In genomic region chr18:68532328-68532885, GRCh38 we compare ENCODE assay signal across 24 cellular contexts.
DNase-seq lines count a peak whose midpoint lies in the region; ATAC-seq and TF ChIP-seq lines count a peak whose summit lies in the region.
"Had no signal": no experiment of that assay in that cellular context is flagged by ENCODE, and none has a peak within 500 bp of the region (broad histone marks: within the 10 kb centered on the region; RNA-seq: fewer than 3 reads in every experiment).

No MANE protein-coding gene starts in this region.

- POLR2A ChIA-PET in WTC11 (lab: Charles Lee) = interaction anchor here (0.6 kb wide), 1 partner anchor 1044 kb away, joined by 3 read pairs; no protein-coding TSS in a partner anchor
- POLR2A ChIA-PET in A673 (lab: Charles Lee; ENCODE audit: low non-redundant PET) = interaction anchor here (0.7 kb wide), 1 partner anchor 1426 kb away, joined by 3 read pairs; no protein-coding TSS in a partner anchor

- H3K27ac ChIP-seq in A673 (ENCODE audit: low read depth, low read length, poor library complexity, severe bottlenecking) = no peak overlapping the region
- H3K27ac ChIP-seq: parathyroid adenoma, right lobe of liver, upper lobe of right lung, VCaP had no signal

- H3K4me3 Mint-ChIP-seq in T-helper 17 cell = peak overlapping the region; percentile 15
- no peak overlapping the region for H3K4me3 Mint-ChIP-seq in WTC11
- H3K4me3 Mint-ChIP-seq: activated CD4-positive, alpha-beta T cell treated with anti-CD3 and anti-CD28 coated beads, Interleukin-2, amount 10 ng/mL, durations not matched to agents 7 days and 5 days; activated naive CD8-positive, alpha-beta T cell treated with anti-CD3 and anti-CD28 coated beads for 36 hours; activated T-helper 1 cell treated with anti-CD3 and anti-CD28 coated beads, Interleukin-12 subunit alpha, Interleukin-12 subunit beta, Interleukin-2, Interleukin-4 antibody, amounts not matched to agents 30 ng/mL and 10 ng/mL and 1 ng/mL, durations not matched to agents 14 hours and 24 hours and 36 hours; memory B cell; naive thymus-derived CD4-positive, alpha-beta T cell; T-helper 2 cell treated with Interferon-gamma antibody and Interleukin-4, amounts not matched to agents 5 μg/mL and 100 μg/mL, for 36 hours had no signal

- peak; percentile 61 for ATAC-seq in T-helper 17 cell
- peak; percentile 46 for ATAC-seq in sciatic nerve
- ATAC-seq in GM21619 (IDR thresholded peaks at IDR 0.05; ENCODE audit: unreplicated experiment) = no peak
- no peak; the same call in 1 of the 2 replicates for ATAC-seq in WTC11
- ATAC-seq: naive thymus-derived CD4-positive, alpha-beta T cell; right lobe of liver; SK-N-SH treated with all-trans-retinoic acid at 6 μM for 48 hours; upper lobe of right lung had no signal

- intact Hi-C loops in sciatic nerve (cut with DNase I) = no loop called here
- intact Hi-C loops in A673 (cut with micrococcal nuclease; ENCODE audit: unreplicated experiment) = no loop called here

- DNase-seq in NCI-H146 (lab: John Stamatoyannopoulos, UW) (peak; percentile 24), NCI-H146 treated with DMSO at 0.1 percent for 48 hours (lab: John Stamatoyannopoulos, UW; ENCODE audit: unreplicated experiment) (no peak), T-helper 17 cell (no peak), inferior parietal cortex (ENCODE audit: extremely low spot score) (peak; percentile 36), sciatic nerve (ENCODE audit: low spot score) (no peak), WTC11 (ENCODE audit: low spot score) (no peak), A673 (ENCODE audit: low spot score) (no peak)
- DNase-seq: activated CD4-positive, alpha-beta T cell treated with anti-CD3 and anti-CD28 coated beads, Interleukin-2, amount 10 ng/mL, durations not matched to agents 7 days and 5 days; activated naive CD8-positive, alpha-beta T cell treated with anti-CD3 and anti-CD28 coated beads for 36 hours; effector memory CD4-positive, alpha-beta T cell; kidney glomerular epithelial cell; naive thymus-derived CD4-positive, alpha-beta T cell; NCI-H1092; NCI-H526; right lobe of liver; stimulated activated CD8-positive, alpha-beta memory T cell treated with anti-CD3 and anti-CD28 coated beads, Interleukin-4, amount 100 ng/mL, for 48 hours; upper lobe of right lung had no signal

- BruUV-seq in A673 (replicated peaks; lab: Mats Ljungman, UMichigan) = no TSS peak

- H3K27me3 ChIP-seq in A673 (replicated peaks; ENCODE audit: insufficient read depth, low read depth, low read length, poor library complexity) = no peaks in the 10 kb centered on the region
- H3K27me3 ChIP-seq: right lobe of liver, upper lobe of right lung had no signal

- peaks cover 1% of the 10 kb centered on the region for H3K27me3 Mint-ChIP-seq in T-helper 17 cell
- no peaks in the 10 kb centered on the region for H3K27me3 Mint-ChIP-seq in WTC11 (ENCODE audit: low read depth)
- H3K27me3 Mint-ChIP-seq: activated CD4-positive, alpha-beta T cell treated with anti-CD3 and anti-CD28 coated beads, Interleukin-2, amount 10 ng/mL, durations not matched to agents 7 days and 5 days; memory B cell; naive thymus-derived CD4-positive, alpha-beta T cell had no signal

- H3K9me3 ChIP-seq in T-helper 17 cell (ENCODE audit: control insufficient read depth, low read length, poor library complexity, severe bottlenecking) (no peaks in the 10 kb centered on the region), A673 (ENCODE audit: low read depth, low read length, poor library complexity, severe bottlenecking) (no peaks in the 10 kb centered on the region)
- H3K9me3 ChIP-seq: right lobe of liver, upper lobe of right lung had no signal

- peaks cover 6% of the 10 kb centered on the region for H3K4me1 ChIP-seq in A673 (ENCODE audit: insufficient read depth, low read length, poor library complexity, severe bottlenecking)
- H3K4me1 ChIP-seq: parathyroid adenoma, right lobe of liver, upper lobe of right lung had no signal

- H3K9me3 Mint-ChIP-seq in WTC11 = no peaks in the 10 kb centered on the region
- H3K9me3 Mint-ChIP-seq: activated CD4-positive, alpha-beta T cell treated with anti-CD3 and anti-CD28 coated beads, Interleukin-2, amount 10 ng/mL, durations not matched to agents 7 days and 5 days; activated naive CD8-positive, alpha-beta T cell treated with anti-CD3 and anti-CD28 coated beads for 36 hours; activated T-helper 1 cell treated with anti-CD3 and anti-CD28 coated beads, Interleukin-12 subunit alpha, Interleukin-12 subunit beta, Interleukin-2, Interleukin-4 antibody, amounts not matched to agents 30 ng/mL and 10 ng/mL and 1 ng/mL, durations not matched to agents 14 hours and 24 hours and 36 hours; naive thymus-derived CD4-positive, alpha-beta T cell; T-helper 2 cell treated with Interferon-gamma antibody and Interleukin-4, amounts not matched to agents 5 μg/mL and 100 μg/mL, for 36 hours had no signal

- no peak for TF ChIP-seq CTCF in WTC11 (IDR thresholded peaks at IDR 0.05)
- TF ChIP-seq CTCF in A673 (conservative IDR thresholded peaks at IDR 0.05; ENCODE audit: low read depth, low read length) = no peak

- H3K36me3 ChIP-seq in A673 (ENCODE audit: insufficient read depth, low read length, poor library complexity, severe bottlenecking) = no peaks in the 10 kb centered on the region
- H3K36me3 ChIP-seq: right lobe of liver, upper lobe of right lung had no signal

- H3K4me3 ChIP-seq in A673 (ENCODE audit: low read depth, low read length, poor library complexity, severe bottlenecking) = no peak overlapping the region
- H3K4me3 ChIP-seq: right lobe of liver, upper lobe of right lung had no signal

- H3K4me1 Mint-ChIP-seq in T-helper 17 cell (peaks cover 3% of the 10 kb centered on the region), WTC11 (peaks cover 11% of the 10 kb centered on the region)
- H3K4me1 Mint-ChIP-seq: activated CD4-positive, alpha-beta T cell treated with anti-CD3 and anti-CD28 coated beads, Interleukin-2, amount 10 ng/mL, durations not matched to agents 7 days and 5 days; memory B cell; naive thymus-derived CD4-positive, alpha-beta T cell had no signal

- CTCF ChIA-PET in WTC11 (lab: Charles Lee) = no interaction called here
- CTCF ChIA-PET in A673 (lab: Charles Lee) = no interaction called here

- H3K27ac Mint-ChIP-seq in T-helper 17 cell (no peak overlapping the region), WTC11 (no peak overlapping the region)
- H3K27ac Mint-ChIP-seq: activated CD4-positive, alpha-beta T cell treated with anti-CD3 and anti-CD28 coated beads, Interleukin-2, amount 10 ng/mL, durations not matched to agents 7 days and 5 days; activated naive CD8-positive, alpha-beta T cell treated with anti-CD3 and anti-CD28 coated beads for 36 hours; activated T-helper 1 cell treated with anti-CD3 and anti-CD28 coated beads, Interleukin-12 subunit alpha, Interleukin-12 subunit beta, Interleukin-2, Interleukin-4 antibody, amounts not matched to agents 30 ng/mL and 10 ng/mL and 1 ng/mL, durations not matched to agents 14 hours and 24 hours and 36 hours; memory B cell; T-helper 2 cell treated with Interferon-gamma antibody and Interleukin-4, amounts not matched to agents 5 μg/mL and 100 μg/mL, for 36 hours had no signal

- H3K36me3 Mint-ChIP-seq in T-helper 17 cell (ENCODE audit: low read depth) (no peaks in the 10 kb centered on the region), WTC11 (no peaks in the 10 kb centered on the region)
- H3K36me3 Mint-ChIP-seq: activated naive CD8-positive, alpha-beta T cell treated with anti-CD3 and anti-CD28 coated beads for 36 hours; memory B cell; naive thymus-derived CD4-positive, alpha-beta T cell had no signal

TF ChIP-seq in WTC11, 78 proteins besides CTCF, POLR2A, EP300 and RAD21:
- TF ChIP-seq, protein P1, sequence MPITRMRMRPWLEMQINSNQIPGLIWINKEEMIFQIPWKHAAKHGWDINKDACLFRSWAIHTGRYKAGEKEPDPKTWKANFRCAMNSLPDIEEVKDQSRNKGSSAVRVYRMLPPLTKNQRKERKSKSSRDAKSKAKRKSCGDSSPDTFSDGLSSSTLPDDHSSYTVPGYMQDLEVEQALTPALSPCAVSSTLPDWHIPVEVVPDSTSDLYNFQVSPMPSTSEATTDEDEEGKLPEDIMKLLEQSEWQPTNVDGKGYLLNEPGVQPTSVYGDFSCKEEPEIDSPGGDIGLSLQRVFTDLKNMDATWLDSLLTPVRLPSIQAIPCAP (CRISPR knock-in tag; IDR thresholded peaks at IDR 0.05) = no peak
- TF ChIP-seq, protein P2, sequence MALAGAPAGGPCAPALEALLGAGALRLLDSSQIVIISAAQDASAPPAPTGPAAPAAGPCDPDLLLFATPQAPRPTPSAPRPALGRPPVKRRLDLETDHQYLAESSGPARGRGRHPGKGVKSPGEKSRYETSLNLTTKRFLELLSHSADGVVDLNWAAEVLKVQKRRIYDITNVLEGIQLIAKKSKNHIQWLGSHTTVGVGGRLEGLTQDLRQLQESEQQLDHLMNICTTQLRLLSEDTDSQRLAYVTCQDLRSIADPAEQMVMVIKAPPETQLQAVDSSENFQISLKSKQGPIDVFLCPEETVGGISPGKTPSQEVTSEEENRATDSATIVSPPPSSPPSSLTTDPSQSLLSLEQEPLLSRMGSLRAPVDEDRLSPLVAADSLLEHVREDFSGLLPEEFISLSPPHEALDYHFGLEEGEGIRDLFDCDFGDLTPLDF (CRISPR knock-in tag; IDR thresholded peaks at IDR 0.05) = no peak
- TF ChIP-seq, protein P3, sequence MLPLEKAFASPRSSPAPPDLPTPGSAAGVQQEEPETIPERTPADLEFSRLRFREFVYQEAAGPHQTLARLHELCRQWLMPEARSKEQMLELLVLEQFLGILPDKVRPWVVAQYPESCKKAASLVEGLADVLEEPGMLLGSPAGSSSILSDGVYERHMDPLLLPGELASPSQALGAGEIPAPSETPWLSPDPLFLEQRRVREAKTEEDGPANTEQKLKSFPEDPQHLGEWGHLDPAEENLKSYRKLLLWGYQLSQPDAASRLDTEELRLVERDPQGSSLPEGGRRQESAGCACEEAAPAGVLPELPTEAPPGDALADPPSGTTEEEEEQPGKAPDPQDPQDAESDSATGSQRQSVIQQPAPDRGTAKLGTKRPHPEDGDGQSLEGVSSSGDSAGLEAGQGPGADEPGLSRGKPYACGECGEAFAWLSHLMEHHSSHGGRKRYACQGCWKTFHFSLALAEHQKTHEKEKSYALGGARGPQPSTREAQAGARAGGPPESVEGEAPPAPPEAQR (CRISPR knock-in tag; IDR thresholded peaks at IDR 0.05) = no peak
- TF ChIP-seq CREB1 (CRISPR knock-in tag; IDR thresholded peaks at IDR 0.05) (no peak), ZNF671 (CRISPR knock-in tag; IDR thresholded peaks at IDR 0.05) (no peak)

Comparison
In these comparisons a context has a peak if more than half of its experiments do, and no peak if none do; other contexts are left out.
1. DNase-seq: peak in NCI-H146 (single experiment) and inferior parietal cortex (single experiment); none in NCI-H146 treated with DMSO at 0.1 percent for 48 hours (single experiment), T-helper 17 cell (0 of 3), sciatic nerve (single experiment), WTC11 (single experiment) and A673 (single experiment).
2. ATAC-seq: peak in T-helper 17 cell (single experiment) and sciatic nerve (single experiment); none in GM21619 (single experiment) and WTC11 (single experiment).